Comparison of ENCODE assay signal across 17 cellular contexts in the genomic region with DNA sequence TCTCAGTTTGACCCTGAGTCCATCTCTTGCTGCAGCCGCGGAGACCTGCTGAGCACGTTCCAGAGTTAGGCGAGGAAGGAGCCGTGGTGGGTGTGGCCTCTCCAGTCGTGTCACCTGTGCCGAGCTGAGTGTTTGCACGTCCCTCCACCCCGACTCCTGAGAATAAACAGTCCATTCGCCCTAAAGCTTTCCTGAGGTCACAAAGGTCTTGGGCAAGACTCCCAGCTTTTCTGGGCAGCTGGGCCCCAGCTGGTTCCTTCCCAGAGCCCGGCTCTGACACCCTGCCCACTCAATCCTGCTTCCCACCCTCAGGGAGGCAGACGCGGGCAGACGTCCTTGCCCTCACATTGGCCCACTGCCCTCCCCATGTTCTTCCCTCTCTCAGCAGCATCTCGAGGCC.
"Had no signal": no experiment of that assay in that cellular context is flagged by ENCODE, and none has a peak within 500 bp of the region (broad histone marks: within the 10 kb centered on the region; RNA-seq: fewer than 3 reads in every experiment).

No MANE protein-coding gene starts in this region.

- DNase-seq: effector memory CD8-positive, alpha-beta T cell; esophagus squamous epithelium; foreskin keratinocyte; immature natural killer cell; left ventricle myocardium inferior; occipital lobe; right lobe of liver; stimulated activated CD4-positive, alpha-beta T cell treated with anti-CD3 and anti-CD28 coated beads, Interleukin-1b, Interleukin-23, amount 100 ng/mL, for 48 hours; stimulated activated CD4-positive, alpha-beta T cell treated with anti-CD3 and anti-CD28 coated beads, Interleukin-4, amount 100 ng/mL, for 24 hours; testis had no signal

- H3K9me3 ChIP-seq: prostate gland, right lobe of liver, testis had no signal

- H3K4me1 ChIP-seq: esophagus squamous epithelium, foreskin keratinocyte, left ventricle myocardium inferior, neural progenitor cell, parathyroid adenoma, prostate gland, right lobe of liver, testis, tibial nerve had no signal

- H3K4me3 ChIP-seq: esophagus squamous epithelium, left ventricle myocardium inferior, neural progenitor cell, prostate gland, right lobe of liver, testis, tibial nerve had no signal

- H3K27ac ChIP-seq: epithelial cell of prostate, esophagus squamous epithelium, foreskin keratinocyte, left ventricle myocardium inferior, neural progenitor cell, parathyroid adenoma, prostate gland, right lobe of liver, testis, tibial nerve had no signal

- ATAC-seq: effector memory CD8-positive, alpha-beta T cell; foreskin keratinocyte; natural killer cell treated with Interleukin-12 subunit alpha and Interleukin-12 subunit beta and Interleukin-15 and Interleukin-18, amount 100 ng/mL, for 72 hours; right lobe of liver; stimulated activated memory B cell treated with anti-CD40 and anti-IgM and Interleukin-4, amounts not matched to agents 10 μg/mL and 1 μg/mL and 100 μg/mL, for 72 hours had no signal

- H3K36me3 ChIP-seq: esophagus squamous epithelium, left ventricle myocardium inferior, neural progenitor cell, prostate gland, right lobe of liver, tibial nerve had no signal
